ENCODE assay signal across 18 cellular contexts in genomic region chr16:28982949-28983348, GRCh38. TPM values are rescaled to one million over a fixed set of nuclear protein-coding genes. Genes with fewer than 3 reads are reported as not detected.
DNase-seq lines count a peak whose midpoint lies in the region; ATAC-seq and TF ChIP-seq lines count a peak whose summit lies in the region.
"Had no signal": no experiment of that assay in that cellular context is flagged by ENCODE, and none has a peak within 500 bp of the region (broad histone marks: within the 10 kb centered on the region; RNA-seq: fewer than 3 reads in every experiment).

No MANE protein-coding gene starts in this region.

- ATAC-seq in effector memory CD8-positive, alpha-beta T cell (replicated peaks): no peak
- no peak for ATAC-seq in HG03097 (IDR thresholded peaks at IDR 0.05; ENCODE audit: low FRiP score, unreplicated experiment)

- H2AFZ ChIP-seq in Loucy (ENCODE audit: low read length): no peak overlapping the region

- H4K20me1 ChIP-seq in BLaER1 (no peaks in the 10 kb centered on the region), Loucy (ENCODE audit: insufficient read depth, low read length, poor library complexity, severe bottlenecking) (no peaks in the 10 kb centered on the region)

- H3K9me3 Mint-ChIP-seq in T-helper 2 cell treated with Interferon-gamma antibody and Interleukin-4, amounts not matched to agents 5 μg/mL and 100 μg/mL, for 36 hours: peaks cover 9% of the 10 kb centered on the region
- H3K9me3 Mint-ChIP-seq in effector memory CD8-positive, alpha-beta T cell: peaks cover 6 to 10% of the 10 kb centered on the region in 2 donors

- DNase-seq in T-helper 2 cell treated with Interferon-gamma antibody and Interleukin-4, amounts not matched to agents 5 μg/mL and 100 μg/mL, for 36 hours (ENCODE audit: low spot score): no peak
- DNase-seq in T-helper 2 cell: no peak
- no peak for DNase-seq in effector memory CD8-positive, alpha-beta T cell
- DNase-seq in HT-29 (ENCODE audit: low spot score): no peak
- DNase-seq in nucleus accumbens (lab: John Stamatoyannopoulos, UW): no peak
- DNase-seq: 8988T, DND-41, GDM1, HCEC 1CT, Kasumi-1, NCI-H1436, NCI-H2227 treated with DMSO at 0.1 percent for 48 hours, NCI-H526, OCI-M1, RPMI8226 had no signal

- no peak overlapping the region for H3K4me3 Mint-ChIP-seq in T-helper 2 cell treated with Interferon-gamma antibody and Interleukin-4, amounts not matched to agents 5 μg/mL and 100 μg/mL, for 36 hours
- H3K4me3 Mint-ChIP-seq in effector memory CD8-positive, alpha-beta T cell: peak overlapping the region in 1 of 2 donors; percentile 99

- H3K9ac ChIP-seq in BLaER1 (no peak overlapping the region), Loucy (ENCODE audit: low read depth, low read length, poor library complexity, severe bottlenecking) (no peak overlapping the region)

- peak overlapping the region; percentile 97 for H3K4me2 ChIP-seq in BLaER1
- peak overlapping the region; percentile 89 for H3K4me2 ChIP-seq in Loucy (ENCODE audit: low read depth, low read length, poor library complexity, severe bottlenecking)

- H3K4me3 ChIP-seq in BLaER1 (no peak overlapping the region), Loucy (ENCODE audit: low read length, poor library complexity, severe bottlenecking) (no peak overlapping the region)

- TF ChIP-seq CTCF in Loucy (conservative IDR thresholded peaks at IDR 0.05; ENCODE audit: low read length): no peak

- H3K36me3 ChIP-seq in BLaER1 (peaks cover 73% of the 10 kb centered on the region), Loucy (ENCODE audit: insufficient read depth, low read length) (no peaks in the 10 kb centered on the region; the same call in 1 of the 2 replicates)

- H3K27ac ChIP-seq in BLaER1: no peak overlapping the region

- peaks cover 26% of the 10 kb centered on the region for H3K79me2 ChIP-seq in Loucy (ENCODE audit: insufficient read depth, low read length)

- H3K27me3 Mint-ChIP-seq in T-helper 2 cell treated with Interferon-gamma antibody and Interleukin-4, amounts not matched to agents 5 μg/mL and 100 μg/mL, for 36 hours (ENCODE audit: low read depth): no peaks in the 10 kb centered on the region
- no peaks in the 10 kb centered on the region for H3K27me3 Mint-ChIP-seq in effector memory CD8-positive, alpha-beta T cell

- no peaks in the 10 kb centered on the region for H3F3A ChIP-seq in Loucy (ENCODE audit: low read depth)

- H3K9me3 ChIP-seq in BLaER1: peaks cover 11% of the 10 kb centered on the region
- H3K9me3 ChIP-seq in Loucy (ENCODE audit: insufficient read depth, low read depth, low read length): peaks cover 4% of the 10 kb centered on the region; the same call in 1 of the 2 replicates

- H3K27me3 ChIP-seq in BLaER1 (no peaks in the 10 kb centered on the region), Loucy (ENCODE audit: insufficient read depth, low read length, poor library complexity, severe bottlenecking) (no peaks in the 10 kb centered on the region)

- H3K9me2 ChIP-seq in Loucy (replicated peaks; ENCODE audit: low read depth, low read length): no peaks in the 10 kb centered on the region

- H3K4me1 ChIP-seq in BLaER1: peaks cover 47% of the 10 kb centered on the region
- peaks cover 36% of the 10 kb centered on the region for H3K4me1 ChIP-seq in Loucy (ENCODE audit: insufficient read depth, low read length, poor library complexity, severe bottlenecking)

- H3K27ac Mint-ChIP-seq in T-helper 2 cell treated with Interferon-gamma antibody and Interleukin-4, amounts not matched to agents 5 μg/mL and 100 μg/mL, for 36 hours: peak overlapping the region; percentile 85
- peak overlapping the region; percentile 92 to 97 for H3K27ac Mint-ChIP-seq in effector memory CD8-positive, alpha-beta T cell

- H3K4me1 Mint-ChIP-seq in T-helper 2 cell treated with Interferon-gamma antibody and Interleukin-4, amounts not matched to agents 5 μg/mL and 100 μg/mL, for 36 hours (ENCODE audit: low read depth): peaks cover 24% of the 10 kb centered on the region
- H3K4me1 Mint-ChIP-seq in effector memory CD8-positive, alpha-beta T cell (ENCODE audit: low read depth in 2 of 2): peaks cover 46% of the 10 kb centered on the region in 2 donors

- H3K36me3 Mint-ChIP-seq in T-helper 2 cell treated with Interferon-gamma antibody and Interleukin-4, amounts not matched to agents 5 μg/mL and 100 μg/mL, for 36 hours (ENCODE audit: low read depth): peaks cover 68% of the 10 kb centered on the region
- peaks cover 42% of the 10 kb centered on the region for H3K36me3 Mint-ChIP-seq in effector memory CD8-positive, alpha-beta T cell (ENCODE audit: insufficient read depth)

RNA-seq across cellular contexts. Expression of gene LAT, which starts 1.9 kb away (rescaled TPM):
- 14.8 and 22.7 TPM in 2 replicates for total RNA-seq in HT-29 (2014; rRNA removed; shearing (Covaris generic))

RNA-seq across cellular contexts. Expression of gene SPNS1, which starts 8.4 kb away (rescaled TPM):
- 79.6 and 88.8 TPM in 2 replicates for total RNA-seq in HT-29 (2014; rRNA removed; shearing (Covaris generic))

RNA-seq across cellular contexts. Expression of gene NFATC2IP, which starts 32.2 kb away (rescaled TPM):
- total RNA-seq in HT-29 (2014; rRNA removed; shearing (Covaris generic)): 54.8 and 66.3 TPM in 2 replicates

RNA-seq across cellular contexts. Expression of gene CD19, which starts 51.2 kb away (rescaled TPM):
- not detected in 2 replicates for total RNA-seq in HT-29 (2014; rRNA removed; shearing (Covaris generic))

RNA-seq across cellular contexts. Expression of gene RABEP2, which starts 57.9 kb away (rescaled TPM):
- total RNA-seq in HT-29 (2014; rRNA removed; shearing (Covaris generic)): 47.3 and 59.1 TPM in 2 replicates
